Comparison of ENCODE assay signal across 9 cellular contexts in genomic region chr14:75980856-75981255, GRCh38. TPM values are rescaled to one million over a fixed set of nuclear protein-coding genes. Genes with fewer than 3 reads are reported as not detected.
DNase-seq lines count a peak whose midpoint lies in the region; ATAC-seq and TF ChIP-seq lines count a peak whose summit lies in the region.
"Had no signal": no experiment of that assay in that cellular context is flagged by ENCODE, and none has a peak within 500 bp of the region (broad histone marks: within the 10 kb centered on the region; RNA-seq: fewer than 3 reads in every experiment).

No MANE protein-coding gene starts in this region.

- TF ChIP-seq POLR2A in spleen (IDR thresholded peaks at IDR 0.05) = no peak

- H3K36me3 ChIP-seq in right atrium auricular region (no peaks in the 10 kb centered on the region), spleen (no peaks in the 10 kb centered on the region)

- H3K4me3 ChIP-seq in right atrium auricular region = peak overlapping the region; percentile 69 to 72
- H3K4me3 ChIP-seq in spleen = peak overlapping the region in 4 of 8 donors; percentile 5 to 85 (median 57)
- H3K4me3 ChIP-seq: mucosa of descending colon had no signal

- H3K27me3 ChIP-seq in right atrium auricular region (no peaks in the 10 kb centered on the region), spleen (replicated peaks in 1 of 7) (no peaks in the 10 kb centered on the region)

- no peak for ATAC-seq in activated CD8-positive, alpha-beta T cell treated with anti-CD3 and anti-CD28 coated beads, Interleukin-2, amount 10 ng/mL, durations not matched to agents 7 days and 5 days
- ATAC-seq: mucosa of descending colon had no signal

- no peak for TF ChIP-seq CTCF in right atrium auricular region (IDR thresholded peaks at IDR 0.05)
- TF ChIP-seq CTCF in spleen (IDR thresholded peaks at IDR 0.05 in 8 of 11, conservative IDR thresholded peaks at IDR 0.05 in 3 of 11) = no peak

- POLR2A ChIA-PET in activated CD8-positive, alpha-beta T cell treated with anti-CD3 and anti-CD28 coated beads, Interleukin-2, amount 10 ng/mL, durations not matched to agents 7 days and 5 days (lab: Charles Lee) = no interaction called here

- H3K4me1 ChIP-seq in right atrium auricular region = peaks cover 0 to 57% of the 10 kb centered on the region in 2 donors
- peaks cover 11 to 80% (median 62%) of the 10 kb centered on the region in 6 donors for H3K4me1 ChIP-seq in spleen

- peaks cover 11% of the 10 kb centered on the region for H3K27me3 Mint-ChIP-seq in activated CD8-positive, alpha-beta T cell treated with anti-CD3 and anti-CD28 coated beads, Interleukin-2, amount 10 ng/mL, durations not matched to agents 7 days and 5 days (ENCODE audit: low read depth)

- peaks cover 40% of the 10 kb centered on the region for H3K4me1 Mint-ChIP-seq in activated CD8-positive, alpha-beta T cell treated with anti-CD3 and anti-CD28 coated beads, Interleukin-2, amount 10 ng/mL, durations not matched to agents 7 days and 5 days (ENCODE audit: low read depth)

- intact Hi-C loops in spleen (cut with DNase I; ENCODE audit: low total_unique reads) = loop anchor here (5.0 kb wide), 1 partner anchor 269 kb away; no protein-coding TSS in a partner anchor

- peak overlapping the region; percentile 97 to 99 for H3K27ac ChIP-seq in right atrium auricular region
- H3K27ac ChIP-seq in spleen = peak overlapping the region in 5 of 8 donors; percentile 87 to 92 (median 89)

- no peaks in the 10 kb centered on the region for H3K36me3 Mint-ChIP-seq in activated CD8-positive, alpha-beta T cell treated with anti-CD3 and anti-CD28 coated beads, Interleukin-2, amount 10 ng/mL, durations not matched to agents 7 days and 5 days (ENCODE audit: low read depth)

- H3K4me3 Mint-ChIP-seq in activated CD8-positive, alpha-beta T cell treated with anti-CD3 and anti-CD28 coated beads, Interleukin-2, amount 10 ng/mL, durations not matched to agents 7 days and 5 days = peak overlapping the region; percentile 69

- no peaks in the 10 kb centered on the region for H3K9me3 ChIP-seq in right atrium auricular region
- H3K9me3 ChIP-seq in spleen = no peaks in the 10 kb centered on the region
- H3K9me3 ChIP-seq: mucosa of descending colon had no signal

- DNase-seq in NCI-H1417 (lab: John Stamatoyannopoulos, UW) (peak in 2 of 3 experiments; percentile 36 to 66), NCI-H1417 treated with DMSO at 0.1 percent for 48 hours (lab: John Stamatoyannopoulos, UW) (no peak), right atrium auricular region (ENCODE audit: low spot score) (no peak), spleen (no peak), NK-92 (lab: John Stamatoyannopoulos, UW; ENCODE audit: unreplicated experiment) (no peak), MV-4-11 (lab: John Stamatoyannopoulos, UW) (no peak), NCI-H82 treated with DMSO at 0.1 percent for 48 hours (lab: John Stamatoyannopoulos, UW; ENCODE audit: unreplicated experiment) (no peak)
- no peak for DNase-seq in activated CD8-positive, alpha-beta T cell treated with anti-CD3 and anti-CD28 coated beads, Interleukin-2, amount 10 ng/mL, durations not matched to agents 7 days and 5 days

- no peaks in the 10 kb centered on the region for H3K9me3 Mint-ChIP-seq in activated CD8-positive, alpha-beta T cell treated with anti-CD3 and anti-CD28 coated beads, Interleukin-2, amount 10 ng/mL, durations not matched to agents 7 days and 5 days (ENCODE audit: insufficient read depth)

- no peak overlapping the region for H3K27ac Mint-ChIP-seq in activated CD8-positive, alpha-beta T cell treated with anti-CD3 and anti-CD28 coated beads, Interleukin-2, amount 10 ng/mL, durations not matched to agents 7 days and 5 days

- CTCF ChIA-PET in activated CD8-positive, alpha-beta T cell treated with anti-CD3 and anti-CD28 coated beads, Interleukin-2, amount 10 ng/mL, durations not matched to agents 7 days and 5 days (lab: Charles Lee) = interaction anchor here (0.9 to 14.7 kb wide), 4 partner anchors 9 to 403 kb away, joined by 4 to 202 read pairs (median 94); no protein-coding TSS in a partner anchor

- WGBS in spleen, 5 donors = 75 to 90% (median 87%) methylated on average over 8 of the region's 8 CpGs

RNA-seq across cellular contexts. Expression of gene TGFB3, which starts 0.9 kb away (rescaled TPM):
- 1 to 10 TPM; 1.7 to 1.8 TPM for total RNA-seq in activated CD8-positive, alpha-beta T cell treated with anti-CD3 and anti-CD28 coated beads, Interleukin-2, amount 10 ng/mL, durations not matched to agents 7 days and 5 days
- total RNA-seq in right atrium auricular region (10 to 100 TPM; 17.5 to 99.1 TPM), spleen (10 to 100 TPM in 4 of 7 donors, 1 to 10 TPM in 3; 5.6 to 61.0 (median 15.7) TPM)
- polyA plus RNA-seq in spleen = 1 to 10 TPM; 4.0 to 6.1 (median 4.2) TPM

RNA-seq across cellular contexts. Expression of gene IFT43, which starts 4.7 kb away (rescaled TPM):
- total RNA-seq in activated CD8-positive, alpha-beta T cell treated with anti-CD3 and anti-CD28 coated beads, Interleukin-2, amount 10 ng/mL, durations not matched to agents 7 days and 5 days = 1 to 10 TPM; 5.3 to 5.9 TPM
- total RNA-seq in right atrium auricular region = 10 to 100 TPM; 32.6 to 59.0 TPM
- total RNA-seq in spleen = 10 to 100 TPM; 19.8 to 39.9 (median 22.6) TPM
- 10 to 100 TPM; 31.0 to 34.6 (median 33.1) TPM for polyA plus RNA-seq in spleen

Comparison
In these comparisons a context has a peak if more than half of its experiments do, and no peak if none do; other contexts are left out.
1. DNase-seq: peak in NCI-H1417 (2 of 3); none in NCI-H1417 treated with DMSO at 0.1 percent for 48 hours (single experiment), activated CD8-positive, alpha-beta T cell treated with anti-CD3 and anti-CD28 coated beads, Interleukin-2, amount 10 ng/mL, durations not matched to agents 7 days and 5 days (single experiment), right atrium auricular region (single experiment), spleen (single experiment), NK-92 (single experiment), MV-4-11 (single experiment) and NCI-H82 treated with DMSO at 0.1 percent for 48 hours (single experiment).